23 cellular contexts compared by ENCODE assay signal in the genomic region with DNA sequence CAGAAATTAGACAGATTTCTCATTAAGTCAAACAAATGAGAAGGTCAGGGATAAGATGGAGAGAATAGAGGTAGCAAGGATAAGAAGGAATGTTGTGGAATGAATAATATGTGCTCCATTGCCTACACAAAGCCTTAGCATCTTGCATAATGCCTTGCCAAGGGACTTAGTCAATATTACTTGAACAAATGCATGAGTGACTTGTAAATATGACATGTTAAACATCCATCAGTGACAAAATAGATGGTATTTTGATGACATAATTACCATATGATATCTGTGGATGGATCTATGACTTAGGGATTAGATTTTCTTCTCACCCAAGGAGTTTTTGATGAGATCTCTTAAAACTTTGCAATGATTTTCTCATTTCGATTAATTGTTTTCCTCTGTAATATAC.
DNase-seq lines count a peak whose midpoint lies in the region; ATAC-seq and TF ChIP-seq lines count a peak whose summit lies in the region.
"Had no signal": no experiment of that assay in that cellular context is flagged by ENCODE, and none has a peak within 500 bp of the region (broad histone marks: within the 10 kb centered on the region; RNA-seq: fewer than 3 reads in every experiment).

No MANE protein-coding gene starts in this region.

- WGBS in testis, 2 donors, result 82 to 98% methylated on average over 1 of the region's 1 CpG

- H3K36me3 ChIP-seq in HEK293 (ENCODE audit: control insufficient read depth in 2 of 2, insufficient read depth in 1 of 2, low read length in 2 of 2) (no peaks in the 10 kb centered on the region), testis (ENCODE audit: low read depth, missing control alignments) (no peaks in the 10 kb centered on the region)
- H3K36me3 ChIP-seq: BLaER1 had no signal

- TF ChIP-seq CTCF in HEK293 (tag by site-specific recombination; IDR thresholded peaks at IDR 0.05) (no peak), testis (IDR thresholded peaks at IDR 0.05) (no peak)

- POLR2A ChIA-PET in HEK293 (lab: Yijun Ruan, JAX), result no interaction called here

- no peaks in the 10 kb centered on the region for H3K27me3 ChIP-seq in testis
- H3K27me3 ChIP-seq: BLaER1 had no signal

- peak; percentile 56 for DNase-seq in DMS53 (lab: John Stamatoyannopoulos, UW)
- DNase-seq in DMS53 treated with DMSO at 0.1 percent for 48 hours (lab: John Stamatoyannopoulos, UW; ENCODE audit: unreplicated experiment), result no peak
- peak; percentile 12 for DNase-seq in kidney tubule cell (ENCODE audit: low spot score)
- no peak for DNase-seq in activated naive CD4-positive, alpha-beta T cell treated with anti-CD3 and anti-CD28 coated beads, Interleukin-2, amount 50 U/mL, for 72 hours (ENCODE audit: low spot score in 2 of 2)
- DNase-seq in testis, result no peak
- DNase-seq: CD4-positive, CD25-positive, alpha-beta regulatory T cell; EL; GDM1; GOT3; HCEC 1CT; MM.1S; NCI-H2029 treated with DMSO at 0.1 percent for 48 hours; NCI-H446 treated with DMSO at 0.1 percent for 48 hours; NCI-H526; NCI-H82; RPMI8226; SHP77 had no signal

- ATAC-seq in GM18907 (IDR thresholded peaks at IDR 0.05; ENCODE audit: unreplicated experiment), result no peak
- no peak for ATAC-seq in activated naive CD4-positive, alpha-beta T cell treated with anti-CD3 and anti-CD28 coated beads, Interleukin-2, amount 50 U/mL, for 72 hours

- no peak overlapping the region for H3K27ac Mint-ChIP-seq in activated naive CD4-positive, alpha-beta T cell treated with anti-CD3 and anti-CD28 coated beads, Interleukin-2, amount 50 U/mL, for 72 hours
- H3K27ac Mint-ChIP-seq: CD4-positive, CD25-positive, alpha-beta regulatory T cell had no signal

- CTCF ChIA-PET in HEK293 (lab: Yijun Ruan, JAX), result no interaction called here

- H3K9me3 Mint-ChIP-seq in activated naive CD4-positive, alpha-beta T cell treated with anti-CD3 and anti-CD28 coated beads, Interleukin-2, amount 50 U/mL, for 72 hours, result no peaks in the 10 kb centered on the region

- H3K4me3 ChIP-seq in HEK293 (ENCODE audit: low read depth, low read length), result no peak overlapping the region
- H3K4me3 ChIP-seq in testis, result no peak overlapping the region
- H3K4me3 ChIP-seq: BLaER1 had no signal

- no peaks in the 10 kb centered on the region for H3K36me3 Mint-ChIP-seq in activated naive CD4-positive, alpha-beta T cell treated with anti-CD3 and anti-CD28 coated beads, Interleukin-2, amount 50 U/mL, for 72 hours
- H3K36me3 Mint-ChIP-seq: CD4-positive, CD25-positive, alpha-beta regulatory T cell; IgD-negative memory B cell had no signal

- no peak overlapping the region for H3K27ac ChIP-seq in HEK293 (ENCODE audit: extremely low read depth, low read depth, low read length)
- no peak overlapping the region for H3K27ac ChIP-seq in testis
- H3K27ac ChIP-seq: 22Rv1, BLaER1, KMS-11 had no signal

- no peak for TF ChIP-seq POLR2A in testis (IDR thresholded peaks at IDR 0.05)

- H3K9me3 ChIP-seq in HEK293 (ENCODE audit: control insufficient read depth, insufficient read depth, low read depth, low read length) (no peaks in the 10 kb centered on the region), testis (no peaks in the 10 kb centered on the region)
- H3K9me3 ChIP-seq: BLaER1 had no signal

- H3K4me1 ChIP-seq in HEK293 (ENCODE audit: control insufficient read depth, insufficient read depth, low read length), result peaks cover 8% of the 10 kb centered on the region
- H3K4me1 ChIP-seq in testis, result no peaks in the 10 kb centered on the region
- H3K4me1 ChIP-seq: BLaER1 had no signal

- intact Hi-C loops in testis (cut with DNase I; ENCODE audit: low total_unique reads), result no loop called here

TF ChIP-seq in HEK293, 187 proteins besides CTCF, POLR2A, EP300 and RAD21:
- TF ChIP-seq, protein P1, sequence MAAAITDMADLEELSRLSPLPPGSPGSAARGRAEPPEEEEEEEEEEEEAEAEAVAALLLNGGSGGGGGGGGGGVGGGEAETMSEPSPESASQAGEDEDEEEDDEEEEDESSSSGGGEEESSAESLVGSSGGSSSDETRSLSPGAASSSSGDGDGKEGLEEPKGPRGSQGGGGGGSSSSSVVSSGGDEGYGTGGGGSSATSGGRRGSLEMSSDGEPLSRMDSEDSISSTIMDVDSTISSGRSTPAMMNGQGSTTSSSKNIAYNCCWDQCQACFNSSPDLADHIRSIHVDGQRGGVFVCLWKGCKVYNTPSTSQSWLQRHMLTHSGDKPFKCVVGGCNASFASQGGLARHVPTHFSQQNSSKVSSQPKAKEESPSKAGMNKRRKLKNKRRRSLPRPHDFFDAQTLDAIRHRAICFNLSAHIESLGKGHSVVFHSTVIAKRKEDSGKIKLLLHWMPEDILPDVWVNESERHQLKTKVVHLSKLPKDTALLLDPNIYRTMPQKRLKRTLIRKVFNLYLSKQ (tag by site-specific recombination; IDR thresholded peaks at IDR 0.05; ENCODE audit: borderline replicate concordance), result no peak
- peak; percentile 64 for TF ChIP-seq ATF2 (tag by site-specific recombination; IDR thresholded peaks at IDR 0.05; ENCODE audit: low read depth)

Comparison
In these comparisons a context has a peak if more than half of its experiments do, and no peak if none do; other contexts are left out.
1. DNase-seq: peak in DMS53 (single experiment) and kidney tubule cell (single experiment); none in DMS53 treated with DMSO at 0.1 percent for 48 hours (single experiment), activated naive CD4-positive, alpha-beta T cell treated with anti-CD3 and anti-CD28 coated beads, Interleukin-2, amount 50 U/mL, for 72 hours (0 of 2) and testis (single experiment).